ENCODE assay signal across 2 cellular contexts in genomic region chr7:129530881-129531391, GRCh38.
TF ChIP-seq lines count a peak whose summit lies in the region.

No MANE protein-coding gene starts in this region.

TF ChIP-seq in SK-N-SH, 30 proteins besides CTCF, POLR2A, EP300 and RAD21:
- TF ChIP-seq RXRA (IDR thresholded peaks at IDR 0.05; ENCODE audit: borderline replicate concordance, low read depth), result peak; percentile 54; the same call in 1 of the 2 replicates
- peak; percentile 68; the same call in 1 of the 2 replicates for TF ChIP-seq POLR2AphosphoS5 (IDR thresholded peaks at IDR 0.05; ENCODE audit: low read depth, low read length)
- peak; percentile 95 for TF ChIP-seq FOSL2 (IDR thresholded peaks at IDR 0.05; ENCODE audit: borderline replicate concordance, low read depth)
- TF ChIP-seq GATA2 (CRISPR knock-in tag; IDR thresholded peaks at IDR 0.05), result no peak
- no peak for TF ChIP-seq IRF3 (IDR thresholded peaks at IDR 0.05; ENCODE audit: low read depth, low read length)
- no peak for TF ChIP-seq EZH2phosphoT487 (IDR thresholded peaks at IDR 0.05; ENCODE audit: borderline replicate concordance, low read depth)
- no peak for TF ChIP-seq NRF1 (IDR thresholded peaks at IDR 0.05; ENCODE audit: low read depth, low read length)
- TF ChIP-seq RCOR1 (IDR thresholded peaks at IDR 0.05; ENCODE audit: low read length), result no peak
- no peak for TF ChIP-seq MXI1 (IDR thresholded peaks at IDR 0.05; ENCODE audit: low read depth, low read length)
- no peak for TF ChIP-seq TEAD4 (IDR thresholded peaks at IDR 0.05; ENCODE audit: borderline replicate concordance, insufficient read depth)
- no peak for TF ChIP-seq SMC3 (IDR thresholded peaks at IDR 0.05; ENCODE audit: low read depth, low read length)
- TF ChIP-seq FOXJ3 (CRISPR knock-in tag; IDR thresholded peaks at IDR 0.05), result no peak
- peak; percentile 97 for TF ChIP-seq TCF12 (IDR thresholded peaks at IDR 0.05)
- peak; percentile 62; the same call in 1 of the 2 replicates for TF ChIP-seq SIN3A (IDR thresholded peaks at IDR 0.05; ENCODE audit: borderline replicate concordance, low read depth, low read length)
- peak; percentile 93 for TF ChIP-seq PBX3 (IDR thresholded peaks at IDR 0.05)
- TF ChIP-seq FOXM1 (IDR thresholded peaks at IDR 0.05; ENCODE audit: low read depth), result no peak
- TF ChIP-seq MEF2A (IDR thresholded peaks at IDR 0.05; ENCODE audit: borderline replicate concordance, low read depth), result no peak
- TF ChIP-seq MAX (IDR thresholded peaks at IDR 0.05; ENCODE audit: low read depth), result peak; percentile 46; the same call in 1 of the 2 replicates
- no peak for TF ChIP-seq GABPA (IDR thresholded peaks at IDR 0.05; ENCODE audit: low read depth)
- TF ChIP-seq JUND (IDR thresholded peaks at IDR 0.05), result peak; percentile 90

TF ChIP-seq in K562, 482 proteins besides CTCF, POLR2A, EP300 and RAD21:
- no peak for TF ChIP-seq RBFOX2 (IDR thresholded peaks at IDR 0.05; ENCODE audit: low read depth, low read length)
- no peak for TF ChIP-seq SMARCC2 (IDR thresholded peaks at IDR 0.05; ENCODE audit: low read depth)
- no peak for TF ChIP-seq SAFB2 (IDR thresholded peaks at IDR 0.05; ENCODE audit: borderline replicate concordance, low read depth, low read length, severe bottlenecking)
- no peak for TF ChIP-seq REST (CRISPR knock-in tag; IDR thresholded peaks at IDR 0.05; ENCODE audit: low read depth)
- no peak for TF ChIP-seq RBM39 (optimal IDR thresholded peaks at IDR 0.05; ENCODE audit: low read depth, low read length)
- TF ChIP-seq TAF1 (IDR thresholded peaks at IDR 0.05; ENCODE audit: control insufficient read depth, extremely low read depth, insufficient read depth, low read length, severe bottlenecking), result no peak
- TF ChIP-seq ATF3 (IDR thresholded peaks at IDR 0.05), result peak; percentile 48; the same call in 1 of the 2 replicates
- TF ChIP-seq ATF3 (CRISPR knock-in tag; conservative IDR thresholded peaks at IDR 0.05), result no peak
